8 cellular contexts compared by ENCODE assay signal in genomic region chr7:99617187-99617781, GRCh38.
DNase-seq lines count a peak whose midpoint lies in the region; ATAC-seq, FAIRE-seq and TF ChIP-seq lines count a peak whose summit lies in the region.

No MANE protein-coding gene starts in this region.

- H3K4me3 ChIP-seq in fibroblast of pulmonary artery (replicated peaks; ENCODE audit: low read depth, low read length): peak overlapping the region; percentile 93
- H3K4me3 ChIP-seq in skin epidermis: peak overlapping the region; percentile 68 to 94 (median 83)

- ATAC-seq in activated CD4-positive, CD25-positive, alpha-beta regulatory T cell treated with anti-CD3 and anti-CD28 coated beads, Interleukin-2, amount 50 U/mL, for 24 hours: peak; percentile 39 to 50

- no peak for DNase-seq in activated CD4-positive, CD25-positive, alpha-beta regulatory T cell treated with anti-CD3 and anti-CD28 coated beads, Interleukin-2, amount 50 U/mL, for 72 hours
- DNase-seq in RWPE1 (ENCODE audit: low spot score): no peak
- DNase-seq in fibroblast of pulmonary artery (ENCODE audit: low read depth): no peak
- DNase-seq in effector CD8-positive, alpha-beta T cell (lab: John Stamatoyannopoulos, UW): no peak
- no peak for DNase-seq in H54 (ENCODE audit: insufficient read length, low spot score)
- no peak for DNase-seq in activated CD4-positive, alpha-beta T cell treated with anti-CD3 and anti-CD28 coated beads for 48 hours

- TF ChIP-seq CTCF in RWPE1 (conservative IDR thresholded peaks at IDR 0.05; ENCODE audit: low read depth) (no peak), fibroblast of pulmonary artery (IDR thresholded peaks at IDR 0.05; ENCODE audit: low read length, missing control alignments) (no peak)

- POLR2A ChIA-PET in RWPE1 (lab: Yijun Ruan, JAX; ENCODE audit: low non-redundant PET): interaction anchor here (0.6 to 1.2 kb wide), 3 partner anchors 37 to 300 kb away, joined by 4 read pairs; partner anchors contain the start of gene ZNF394

- H3K27ac ChIP-seq in RWPE1: peak overlapping the region; percentile 77
- peak overlapping the region; percentile 66 to 96 (median 88) for H3K27ac ChIP-seq in skin epidermis

- no peak for TF ChIP-seq POLR2A in H54 (IDR thresholded peaks at IDR 0.05; ENCODE audit: low read depth, low read length)

- FAIRE-seq in H54 (lab: Jason Lieb, UNC): no peak

- CTCF ChIA-PET in RWPE1 (lab: Yijun Ruan, JAX): interaction anchor here (0.6 kb wide), 2 partner anchors 53 to 463 kb away, joined by 3 to 4 read pairs; no protein-coding TSS in a partner anchor
